Comparison of ENCODE assay signal across 19 cellular contexts in the genomic region with DNA sequence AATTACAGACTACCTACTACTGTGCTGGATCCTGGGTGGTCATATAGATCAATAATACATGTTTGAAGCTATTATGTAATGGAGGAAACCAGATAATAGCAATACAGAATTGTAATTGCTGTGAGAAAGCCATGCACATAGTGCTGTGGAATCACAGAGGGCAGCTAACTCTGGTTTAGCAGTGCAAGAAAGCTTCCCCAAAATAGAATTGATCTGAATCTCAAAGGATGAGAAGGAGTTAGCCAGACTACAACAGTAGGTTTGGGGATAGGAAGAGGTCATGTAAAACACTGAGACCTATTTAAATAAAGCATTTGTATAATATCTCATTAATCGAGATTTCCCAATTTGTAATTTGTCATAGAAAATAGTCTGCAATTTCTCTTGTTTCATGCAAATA. TPM values are rescaled to one million over a fixed set of nuclear protein-coding genes. Genes with fewer than 3 reads are reported as not detected.
DNase-seq lines count a peak whose midpoint lies in the region; ATAC-seq and TF ChIP-seq lines count a peak whose summit lies in the region.
"Had no signal": no experiment of that assay in that cellular context is flagged by ENCODE, and none has a peak within 500 bp of the region (broad histone marks: within the 10 kb centered on the region; RNA-seq: fewer than 3 reads in every experiment).

No MANE protein-coding gene starts in this region.

- peaks cover 16 to 22% of the 10 kb centered on the region in 2 donors for H3K4me1 ChIP-seq in naive thymus-derived CD4-positive, alpha-beta T cell (ENCODE audit: control insufficient read depth in 2 of 2, insufficient read depth in 2 of 2, low read length in 2 of 2)

- peaks cover 46% of the 10 kb centered on the region for H3K36me3 Mint-ChIP-seq in activated CD4-positive, alpha-beta memory T cell treated with anti-CD3 and anti-CD28 coated beads for 36 hours
- H3K36me3 Mint-ChIP-seq in activated CD4-positive, alpha-beta memory T cell treated with anti-CD3 and anti-CD28 coated beads, Interleukin-2, amount 10 ng/mL, durations not matched to agents 7 days and 5 days (ENCODE audit: low read depth): peaks cover 82% of the 10 kb centered on the region
- H3K36me3 Mint-ChIP-seq in CD4-positive, alpha-beta T cell (ENCODE audit: low read depth): peaks cover 89% of the 10 kb centered on the region
- peaks cover 0 to 57% (median 32%) of the 10 kb centered on the region in 5 donors for H3K36me3 Mint-ChIP-seq in naive thymus-derived CD4-positive, alpha-beta T cell

- no peak overlapping the region for H3K4me3 ChIP-seq in naive thymus-derived CD4-positive, alpha-beta T cell (ENCODE audit: low read length)
- H3K4me3 ChIP-seq: BLaER1 treated with 17β-estradiol and CSF1 and Interleukin-3, amounts not matched to agents 10 nM and 100 nM; Peyer's patch had no signal

- intact Hi-C loops in activated CD4-positive, alpha-beta memory T cell treated with anti-CD3 and anti-CD28 coated beads for 36 hours (cut with micrococcal nuclease): no loop called here
- intact Hi-C loops in CD4-positive, alpha-beta T cell (cut with DNase I, micrococcal nuclease): no loop called here
- intact Hi-C loops in naive thymus-derived CD4-positive, alpha-beta T cell (cut with micrococcal nuclease): no loop called here

- H3K27ac ChIP-seq in CD4-positive, alpha-beta T cell (ENCODE audit: low read depth, low read length): no peak overlapping the region
- peak overlapping the region; percentile 28 for H3K27ac ChIP-seq in naive thymus-derived CD4-positive, alpha-beta T cell (ENCODE audit: low read depth, low read length)
- H3K27ac ChIP-seq: BLaER1 treated with 17β-estradiol and CSF1 and Interleukin-3, amounts not matched to agents 10 nM and 100 nM; Peyer's patch had no signal

- H3K9me3 ChIP-seq in CD4-positive, alpha-beta T cell (ENCODE audit: control insufficient read depth, low read length): no peaks in the 10 kb centered on the region
- no peaks in the 10 kb centered on the region for H3K9me3 ChIP-seq in naive thymus-derived CD4-positive, alpha-beta T cell (ENCODE audit: control insufficient read depth in 2 of 3, low read length in 3 of 3)
- H3K9me3 ChIP-seq: Peyer's patch had no signal

- no peaks in the 10 kb centered on the region for H3K9me3 Mint-ChIP-seq in activated CD4-positive, alpha-beta memory T cell treated with anti-CD3 and anti-CD28 coated beads for 36 hours
- no peaks in the 10 kb centered on the region for H3K9me3 Mint-ChIP-seq in activated CD4-positive, alpha-beta memory T cell treated with anti-CD3 and anti-CD28 coated beads, Interleukin-2, amount 10 ng/mL, durations not matched to agents 7 days and 5 days
- no peaks in the 10 kb centered on the region for H3K9me3 Mint-ChIP-seq in CD4-positive, alpha-beta T cell
- H3K9me3 Mint-ChIP-seq in naive thymus-derived CD4-positive, alpha-beta T cell: peaks cover 0 to 2% (median 0%) of the 10 kb centered on the region in 11 donors

- H3K4me3 Mint-ChIP-seq in activated CD4-positive, alpha-beta memory T cell treated with anti-CD3 and anti-CD28 coated beads for 36 hours: no peak overlapping the region
- H3K4me3 Mint-ChIP-seq in activated CD4-positive, alpha-beta memory T cell treated with anti-CD3 and anti-CD28 coated beads, Interleukin-2, amount 10 ng/mL, durations not matched to agents 7 days and 5 days: no peak overlapping the region
- H3K4me3 Mint-ChIP-seq in CD4-positive, alpha-beta T cell: no peak overlapping the region
- H3K4me3 Mint-ChIP-seq in naive thymus-derived CD4-positive, alpha-beta T cell: no peak overlapping the region

- no peak for DNase-seq in activated CD4-positive, alpha-beta memory T cell treated with anti-CD3 and anti-CD28 coated beads for 36 hours
- DNase-seq in activated CD4-positive, alpha-beta memory T cell treated with anti-CD3 and anti-CD28 coated beads, Interleukin-2, amount 10 ng/mL, durations not matched to agents 7 days and 5 days: no peak
- DNase-seq in CD4-positive, alpha-beta T cell: no peak
- DNase-seq in OCI-M1 (lab: John Stamatoyannopoulos, UW) (peak; percentile 18), A172 (ENCODE audit: low spot score) (no peak), NCI-H69 (lab: John Stamatoyannopoulos, UW) (no peak)
- DNase-seq in naive thymus-derived CD4-positive, alpha-beta T cell: no peak
- DNase-seq: COR-L47, GF-D8, GOT3, KBM-7, NCI-H1436 treated with DMSO at 0.1 percent for 48 hours, NCI-H2081 treated with DMSO at 0.1 percent for 48 hours, NCI-H510A, NCI-H82, Peyer's patch had no signal

- no peaks in the 10 kb centered on the region for H3K27me3 Mint-ChIP-seq in activated CD4-positive, alpha-beta memory T cell treated with anti-CD3 and anti-CD28 coated beads for 36 hours
- no peaks in the 10 kb centered on the region for H3K27me3 Mint-ChIP-seq in activated CD4-positive, alpha-beta memory T cell treated with anti-CD3 and anti-CD28 coated beads, Interleukin-2, amount 10 ng/mL, durations not matched to agents 7 days and 5 days
- no peaks in the 10 kb centered on the region for H3K27me3 Mint-ChIP-seq in CD4-positive, alpha-beta T cell
- H3K27me3 Mint-ChIP-seq in naive thymus-derived CD4-positive, alpha-beta T cell: no peaks in the 10 kb centered on the region

- ATAC-seq in CD4-positive, alpha-beta T cell (ENCODE audit: poor library complexity): no peak
- no peak for ATAC-seq in naive thymus-derived CD4-positive, alpha-beta T cell
- no peak for ATAC-seq in HG02623 (IDR thresholded peaks at IDR 0.05; ENCODE audit: unreplicated experiment)
- ATAC-seq: Right ventricle myocardium inferior had no signal

- TF ChIP-seq CTCF in CD4-positive, alpha-beta T cell (IDR thresholded peaks at IDR 0.05): no peak

- CTCF ChIA-PET in activated CD4-positive, alpha-beta memory T cell treated with anti-CD3 and anti-CD28 coated beads for 36 hours (lab: Charles Lee): no interaction called here
- CTCF ChIA-PET in activated CD4-positive, alpha-beta memory T cell treated with anti-CD3 and anti-CD28 coated beads, Interleukin-2, amount 10 ng/mL, durations not matched to agents 7 days and 5 days (lab: Charles Lee): no interaction called here
- CTCF ChIA-PET in CD4-positive, alpha-beta T cell (lab: Charles Lee): no interaction called here
- CTCF ChIA-PET in naive thymus-derived CD4-positive, alpha-beta T cell (lab: Charles Lee): no interaction called here

- H3K36me3 ChIP-seq in naive thymus-derived CD4-positive, alpha-beta T cell (ENCODE audit: control insufficient read depth in 2 of 3, insufficient read depth in 3 of 3, low read length in 3 of 3): peaks cover 3 to 51% (median 13%) of the 10 kb centered on the region in 3 experiments

- H3K27me3 ChIP-seq in CD4-positive, alpha-beta T cell (ENCODE audit: control insufficient read depth, insufficient read depth, low read length): no peaks in the 10 kb centered on the region
- no peaks in the 10 kb centered on the region for H3K27me3 ChIP-seq in naive thymus-derived CD4-positive, alpha-beta T cell (ENCODE audit: control insufficient read depth in 2 of 2, insufficient read depth in 2 of 2, low read length in 2 of 2)
- H3K27me3 ChIP-seq: BLaER1 treated with 17β-estradiol and CSF1 and Interleukin-3, amounts not matched to agents 10 nM and 100 nM; Peyer's patch had no signal

- peak overlapping the region; percentile 45 for H3K27ac Mint-ChIP-seq in activated CD4-positive, alpha-beta memory T cell treated with anti-CD3 and anti-CD28 coated beads for 36 hours
- no peak overlapping the region for H3K27ac Mint-ChIP-seq in activated CD4-positive, alpha-beta memory T cell treated with anti-CD3 and anti-CD28 coated beads, Interleukin-2, amount 10 ng/mL, durations not matched to agents 7 days and 5 days
- H3K27ac Mint-ChIP-seq in CD4-positive, alpha-beta T cell: peak overlapping the region; percentile 13
- peak overlapping the region in 5 of 9 donors; percentile 21 to 67 (median 51) for H3K27ac Mint-ChIP-seq in naive thymus-derived CD4-positive, alpha-beta T cell

- H3K4me1 Mint-ChIP-seq in activated CD4-positive, alpha-beta memory T cell treated with anti-CD3 and anti-CD28 coated beads for 36 hours (ENCODE audit: low read depth): peaks cover 63% of the 10 kb centered on the region
- peaks cover 51% of the 10 kb centered on the region for H3K4me1 Mint-ChIP-seq in activated CD4-positive, alpha-beta memory T cell treated with anti-CD3 and anti-CD28 coated beads, Interleukin-2, amount 10 ng/mL, durations not matched to agents 7 days and 5 days
- peaks cover 72% of the 10 kb centered on the region for H3K4me1 Mint-ChIP-seq in CD4-positive, alpha-beta T cell (ENCODE audit: low read depth)
- peaks cover 13 to 77% (median 43%) of the 10 kb centered on the region in 7 donors for H3K4me1 Mint-ChIP-seq in naive thymus-derived CD4-positive, alpha-beta T cell

- POLR2A ChIA-PET in activated CD4-positive, alpha-beta memory T cell treated with anti-CD3 and anti-CD28 coated beads for 36 hours (lab: Charles Lee): interaction anchor here (1.3 kb wide), 1 partner anchor 8 kb away, joined by 3 read pairs; a partner anchor contains a TSS
- POLR2A ChIA-PET in activated CD4-positive, alpha-beta memory T cell treated with anti-CD3 and anti-CD28 coated beads, Interleukin-2, amount 10 ng/mL, durations not matched to agents 7 days and 5 days (lab: Charles Lee): no interaction called here
- POLR2A ChIA-PET in CD4-positive, alpha-beta T cell (lab: Charles Lee): no interaction called here
- POLR2A ChIA-PET in naive thymus-derived CD4-positive, alpha-beta T cell (lab: Charles Lee): no interaction called here

RNA-seq across cellular contexts. Expression of a gene that starts 7.5 kb away (rescaled TPM):
- total RNA-seq in activated CD4-positive, alpha-beta memory T cell treated with anti-CD3 and anti-CD28 coated beads for 36 hours: 100 to 1,000 TPM; 132 to 134 TPM
- total RNA-seq in activated CD4-positive, alpha-beta memory T cell treated with anti-CD3 and anti-CD28 coated beads, Interleukin-2, amount 10 ng/mL, durations not matched to agents 7 days and 5 days: 100 to 1,000 TPM; 113 to 124 TPM
- total RNA-seq in CD4-positive, alpha-beta T cell: 100 to 1,000 TPM; 145 to 150 TPM
- 100 to 1,000 TPM; 116 to 168 (median 155) TPM for total RNA-seq in naive thymus-derived CD4-positive, alpha-beta T cell
- polyA plus RNA-seq in naive thymus-derived CD4-positive, alpha-beta T cell: 100 to 1,000 TPM; 174 to 260 TPM
- total RNA-seq in A172 (2014; rRNA removed; shearing (Covaris generic)): 290 and 301 TPM in 2 replicates
